Comparison of ENCODE assay signal across 1 cellular context in genomic region chr4:128560754-128561495, GRCh38.
TF ChIP-seq lines count a peak whose summit lies in the region.

No MANE protein-coding gene starts in this region.

TF ChIP-seq in H1, 55 proteins besides CTCF, POLR2A, EP300 and RAD21:
- no peak for TF ChIP-seq RBBP5 (IDR thresholded peaks at IDR 0.05; ENCODE audit: borderline replicate concordance, low read depth, low read length)
- TF ChIP-seq KDM1A (IDR thresholded peaks at IDR 0.05; ENCODE audit: borderline replicate concordance, low read length) = no peak
- no peak for TF ChIP-seq BRCA1 (IDR thresholded peaks at IDR 0.05; ENCODE audit: low read depth, low read length)
- no peak for TF ChIP-seq EGR1 (IDR thresholded peaks at IDR 0.05; ENCODE audit: borderline replicate concordance, low read depth, low read length)
- TF ChIP-seq NRF1 (IDR thresholded peaks at IDR 0.05; ENCODE audit: low read depth, low read length) = no peak
- TF ChIP-seq GABPA (IDR thresholded peaks at IDR 0.05; ENCODE audit: borderline replicate concordance, insufficient read depth, low read length) = no peak
- no peak for TF ChIP-seq POLR2AphosphoS5 (IDR thresholded peaks at IDR 0.05; ENCODE audit: low read depth, low read length)
- TF ChIP-seq MAFK (IDR thresholded peaks at IDR 0.05; ENCODE audit: low read depth, low read length) = no peak
- no peak for TF ChIP-seq CHD2 (IDR thresholded peaks at IDR 0.05; ENCODE audit: low read length)
TF ChIP-seq in H1: peak in this region for 0.
